In genomic region chr2:121648611-121649401, GRCh38 we compare ENCODE assay signal across 9 cellular contexts. TPM values are rescaled to one million over a fixed set of nuclear protein-coding genes. Genes with fewer than 3 reads are reported as not detected.
A peak's percentile ranks its signal among the peaks of the same experiment; 100 is the strongest.
DNase-seq lines count a peak whose midpoint lies in the region; ATAC-seq, FAIRE-seq and TF ChIP-seq lines count a peak whose summit lies in the region.
"Had no signal": no experiment of that assay in that cellular context is flagged by ENCODE, and none has a peak within 500 bp of the region (broad histone marks: within the 10 kb centered on the region; RNA-seq: fewer than 3 reads in every experiment).

No MANE protein-coding gene starts in this region.

- H3K36me3 ChIP-seq in pancreas = no peaks in the 10 kb centered on the region

- H3K4me1 Mint-ChIP-seq in CD14-positive monocyte = peaks cover 59% of the 10 kb centered on the region
- peaks cover 71% of the 10 kb centered on the region for H3K4me1 Mint-ChIP-seq in activated naive CD4-positive, alpha-beta T cell treated with anti-CD3 and anti-CD28 coated beads, Interleukin-2, amount 50 U/mL, for 24 hours
- peaks cover 29% of the 10 kb centered on the region for H3K4me1 Mint-ChIP-seq in type B pancreatic cell (ENCODE audit: unreplicated experiment)

- peak; percentile 57 for DNase-seq in CD14-positive monocyte (ENCODE audit: low spot score)
- DNase-seq in SK-N-DZ (ENCODE audit: low spot score) = peak; percentile 45
- DNase-seq in Right ventricle myocardium inferior (ENCODE audit: missing footprints) = peak; percentile 76
- DNase-seq in pancreas = peak in 4 of 6 donors; percentile 29 to 81 (median 64)
- peak; percentile 75 for DNase-seq in type B pancreatic cell (ENCODE audit: extremely low spot score, unreplicated experiment)

- H3K4me3 Mint-ChIP-seq in CD14-positive monocyte = peak overlapping the region; percentile 90 to 93
- peak overlapping the region; percentile 100 for H3K4me3 Mint-ChIP-seq in activated naive CD4-positive, alpha-beta T cell treated with anti-CD3 and anti-CD28 coated beads, Interleukin-2, amount 50 U/mL, for 24 hours
- H3K4me3 Mint-ChIP-seq in type B pancreatic cell = peak overlapping the region; percentile 98

- no peak for FAIRE-seq in pancreas (lab: Jason Lieb, UNC)
- FAIRE-seq: colon had no signal

- TF ChIP-seq CTCF in CD14-positive monocyte (IDR thresholded peaks at IDR 0.05) (no peak), pancreas (IDR thresholded peaks at IDR 0.05) (no peak), type B pancreatic cell (conservative IDR thresholded peaks at IDR 0.05) (no peak)

- peaks cover 11 to 20% (median 18%) of the 10 kb centered on the region in 3 donors for H3K4me1 ChIP-seq in pancreas

- peak; percentile 37 for ATAC-seq in GM19372 (IDR thresholded peaks at IDR 0.05; ENCODE audit: low read depth, unreplicated experiment)
- peak; percentile 20 for ATAC-seq in HG03558 (IDR thresholded peaks at IDR 0.05; ENCODE audit: extremely low read depth, unreplicated experiment)
- peak; percentile 53 for ATAC-seq in Right ventricle myocardium inferior
- ATAC-seq in pancreas = peak; percentile 43 to 70 (median 58)

- H3K9me3 Mint-ChIP-seq in CD14-positive monocyte (no peaks in the 10 kb centered on the region), type B pancreatic cell (no peaks in the 10 kb centered on the region)
- no peaks in the 10 kb centered on the region for H3K9me3 Mint-ChIP-seq in activated naive CD4-positive, alpha-beta T cell treated with anti-CD3 and anti-CD28 coated beads, Interleukin-2, amount 50 U/mL, for 24 hours

- no peaks in the 10 kb centered on the region for H3K27me3 ChIP-seq in pancreas

- intact Hi-C loops in CD14-positive monocyte (cut with micrococcal nuclease) (loop anchor here (2.0 to 5.0 kb wide), 4 partner anchors 36 to 118 kb away; partner anchors contain the start of gene RNU4ATAC (in 2 of the 2)), Right ventricle myocardium inferior (cut with DNase I) (loop anchor here (1.0 to 2.0 kb wide), 2 partner anchors 53 to 118 kb away; partner anchors contain the start of gene RNU4ATAC), pancreas (cut with DNase I) (no loop called here)

- peak overlapping the region; percentile 87 to 97 (median 95) for H3K27ac ChIP-seq in pancreas

- peak overlapping the region; percentile 97 to 99 (median 99) for H3K27ac Mint-ChIP-seq in CD14-positive monocyte
- H3K27ac Mint-ChIP-seq in activated naive CD4-positive, alpha-beta T cell treated with anti-CD3 and anti-CD28 coated beads, Interleukin-2, amount 50 U/mL, for 24 hours = peak overlapping the region; percentile 100
- H3K27ac Mint-ChIP-seq in type B pancreatic cell = peak overlapping the region; percentile 99

- H3K4me3 ChIP-seq in pancreas = peak overlapping the region; percentile 67 to 90 (median 83)

- WGBS in pancreas, 2 donors = 0% methylated on average over 43 to 52 of the region's 52 CpGs

- peaks cover 0 to 1% (median 0%) of the 10 kb centered on the region in 3 donors for H3K27me3 Mint-ChIP-seq in CD14-positive monocyte (ENCODE audit: low read depth in 3 of 3)
- no peaks in the 10 kb centered on the region for H3K27me3 Mint-ChIP-seq in activated naive CD4-positive, alpha-beta T cell treated with anti-CD3 and anti-CD28 coated beads, Interleukin-2, amount 50 U/mL, for 24 hours
- H3K27me3 Mint-ChIP-seq in type B pancreatic cell = no peaks in the 10 kb centered on the region

- H3K36me3 Mint-ChIP-seq in CD14-positive monocyte (peaks cover 5 to 15% of the 10 kb centered on the region in 2 donors), type B pancreatic cell (peaks cover 7% of the 10 kb centered on the region)
- H3K36me3 Mint-ChIP-seq in activated naive CD4-positive, alpha-beta T cell treated with anti-CD3 and anti-CD28 coated beads, Interleukin-2, amount 50 U/mL, for 24 hours = peaks cover 8% of the 10 kb centered on the region

- H3K9me3 ChIP-seq in pancreas = no peaks in the 10 kb centered on the region

RNA-seq across cellular contexts. Expression of gene CLASP1, which starts 0.5 kb away (rescaled TPM):
- polyA plus RNA-seq in CD14-positive monocyte (1 to 10 TPM; 4.8 to 7.6 TPM), pancreas (1 to 10 TPM; 8.9 to 9.3 TPM)
- polyA plus RNA-seq in SK-N-DZ (2014; cell fraction: cytosol; rRNA removed) = 21.5 and 25.2 TPM in 2 replicates
- 28.2 and 37.6 TPM in 2 replicates for polyA plus RNA-seq in SK-N-DZ (2014; cell fraction: nucleus; rRNA removed)
- total RNA-seq in Right ventricle myocardium inferior (66.3 TPM), pancreas (10 to 100 TPM; 17.1 to 34.5 (median 23.2) TPM), type B pancreatic cell (ENCODE audit: low replicate concordance) (42.7 and 74.6 TPM in 2 replicates)

Comparison
In these comparisons a context has a peak if more than half of its experiments do, and no peak if none do; other contexts are left out.
1. Peak in every context shown above with its lines: DNase-seq, ATAC-seq, H3K4me3 ChIP-seq and H3K27ac ChIP-seq.
2. intact Hi-C loops: an anchor here in CD14-positive monocyte (2.0 to 5.0 kb wide) and Right ventricle myocardium inferior (1.0 to 2.0 kb wide); none called in pancreas.